8 cellular contexts compared by ENCODE assay signal in genomic region chr1:145858937-145859490, GRCh38. TPM values are rescaled to one million over a fixed set of nuclear protein-coding genes. Genes with fewer than 3 reads are reported as not detected.
A peak's percentile ranks its signal among the peaks of the same experiment; 100 is the strongest.
DNase-seq lines count a peak whose midpoint lies in the region; ATAC-seq and TF ChIP-seq lines count a peak whose summit lies in the region.

PIAS3 (minus strand) TSS chr1:145859081; CDS start chr1:145858990, 91 bp downstream.

- peak within 1 kb of the TSS; percentile 61 for H3K4me2 ChIP-seq in SU-DHL-6 (ENCODE audit: low read depth, low read length, poor library complexity, severe bottlenecking)

- peaks cover 11% of the 10 kb centered on the region for H3K4me1 Mint-ChIP-seq in activated naive CD8-positive, alpha-beta T cell treated with anti-CD3 and anti-CD28 coated beads for 36 hours
- H3K4me1 Mint-ChIP-seq in glutamatergic neuron (ENCODE audit: low read depth, unreplicated experiment): no peaks in the 10 kb centered on the region

- no peaks in the 10 kb centered on the region for H3K27me3 Mint-ChIP-seq in activated naive CD8-positive, alpha-beta T cell treated with anti-CD3 and anti-CD28 coated beads for 36 hours
- H3K27me3 Mint-ChIP-seq in glutamatergic neuron (ENCODE audit: unreplicated experiment): peaks cover 1% of the 10 kb centered on the region

- peak; percentile 66 for TF ChIP-seq POLR2A in ovary (IDR thresholded peaks at IDR 0.05)

- H4K20me1 ChIP-seq in SU-DHL-6 (ENCODE audit: low read depth, low read length): no peaks in the 10 kb centered on the region

- DNase-seq in GM10248 (ENCODE audit: extremely low spot score): peak; percentile 97
- peak; percentile 90 for DNase-seq in NCI-H1092 treated with DMSO at 0.1 percent for 48 hours (lab: John Stamatoyannopoulos, UW)
- DNase-seq in activated naive CD8-positive, alpha-beta T cell treated with anti-CD3 and anti-CD28 coated beads for 36 hours: peak; percentile 92
- peak; percentile 93 for DNase-seq in glutamatergic neuron
- DNase-seq in ovary: peak; percentile 93 to 95 (median 95)

- H3K9me3 Mint-ChIP-seq in activated naive CD8-positive, alpha-beta T cell treated with anti-CD3 and anti-CD28 coated beads for 36 hours: peaks cover 3% of the 10 kb centered on the region
- H3K9me3 Mint-ChIP-seq in glutamatergic neuron (ENCODE audit: unreplicated experiment): peaks cover 2% of the 10 kb centered on the region

- peak within 1 kb of the TSS; percentile 59 for H3K9ac ChIP-seq in SU-DHL-6 (ENCODE audit: low read length)

- CTCF ChIA-PET in GM10248 (lab: Yijun Ruan, JAX): interaction anchor here (0.9 to 12.5 kb wide), 19 partner anchors 10 to 173 kb away, joined by 3 to 248 read pairs (median 6); partner anchors contain the start of genes ANKRD34A, NUDT17, POLR3C and POLR3GL

- WGBS in ovary, 3 donors: 0% methylated on average over 31 to 36 of the region's 36 CpGs
- WGBS in thymus: under 1% methylated on average over 36 of the region's 36 CpGs

- ATAC-seq in HG02610 (IDR thresholded peaks at IDR 0.05; ENCODE audit: unreplicated experiment): peak; percentile 92

- H3K9me3 ChIP-seq in SU-DHL-6 (ENCODE audit: insufficient read depth, low read length): no peaks in the 10 kb centered on the region
- H3K9me3 ChIP-seq in ovary: no peaks in the 10 kb centered on the region
- no peaks in the 10 kb centered on the region for H3K9me3 ChIP-seq in thymus (ENCODE audit: control insufficient read depth)

- peak within 1 kb of the TSS; percentile 41 for H3K27ac ChIP-seq in SU-DHL-6 (ENCODE audit: low read depth, low read length)
- peak within 1 kb of the TSS; percentile 89 for H3K27ac ChIP-seq in ovary
- peak within 1 kb of the TSS; percentile 97 for H3K27ac ChIP-seq in thymus (ENCODE audit: low read depth)

- H3K4me3 Mint-ChIP-seq in activated naive CD8-positive, alpha-beta T cell treated with anti-CD3 and anti-CD28 coated beads for 36 hours: peak within 1 kb of the TSS; percentile 90
- peak within 1 kb of the TSS; percentile 89 for H3K4me3 Mint-ChIP-seq in glutamatergic neuron (ENCODE audit: unreplicated experiment)

- peak within 1 kb of the TSS; percentile 89 for H2AFZ ChIP-seq in SU-DHL-6 (ENCODE audit: low read depth, low read length, severe bottlenecking)

- H3K79me2 ChIP-seq in SU-DHL-6 (ENCODE audit: insufficient read depth, low read length): no peaks in the 10 kb centered on the region

- intact Hi-C loops in ovary (cut with DNase I): loop anchor here in 1 of 4 donors (10.0 kb wide), 1 partner anchor 46 kb away; no protein-coding TSS in a partner anchor

- H3K9me2 ChIP-seq in SU-DHL-6 (replicated peaks; ENCODE audit: insufficient read depth, low read length): no peaks in the 10 kb centered on the region

- H3K27me3 ChIP-seq in SU-DHL-6 (ENCODE audit: low read length): no peaks in the 10 kb centered on the region
- no peaks in the 10 kb centered on the region for H3K27me3 ChIP-seq in ovary
- H3K27me3 ChIP-seq in thymus (ENCODE audit: control insufficient read depth, insufficient read depth): no peaks in the 10 kb centered on the region

- peak within 1 kb of the TSS; percentile 89 for H3K27ac Mint-ChIP-seq in activated naive CD8-positive, alpha-beta T cell treated with anti-CD3 and anti-CD28 coated beads for 36 hours
- peak within 1 kb of the TSS; percentile 77 for H3K27ac Mint-ChIP-seq in glutamatergic neuron (ENCODE audit: unreplicated experiment)

- no peak for TF ChIP-seq CTCF in GM10248 (IDR thresholded peaks at IDR 0.05; ENCODE audit: control extremely low read depth, extremely low read depth, low read depth, missing control alignments)
- no peak for TF ChIP-seq CTCF in SU-DHL-6 (IDR thresholded peaks at IDR 0.05; ENCODE audit: insufficient read depth, low read length, poor library complexity, severe bottlenecking)
- TF ChIP-seq CTCF in glutamatergic neuron (IDR thresholded peaks at IDR 0.05; ENCODE audit: partially characterized antibody, unreplicated experiment): no peak
- no peak for TF ChIP-seq CTCF in ovary (IDR thresholded peaks at IDR 0.05)

- peaks cover 5% of the 10 kb centered on the region for H3K36me3 Mint-ChIP-seq in activated naive CD8-positive, alpha-beta T cell treated with anti-CD3 and anti-CD28 coated beads for 36 hours
- no peaks in the 10 kb centered on the region for H3K36me3 Mint-ChIP-seq in glutamatergic neuron (ENCODE audit: unreplicated experiment)

- POLR2A ChIA-PET in GM10248 (lab: Yijun Ruan, JAX): interaction anchor here (0.6 to 3.0 kb wide), 16 partner anchors 8 to 180 kb away, joined by 3 to 16 read pairs (median 4); partner anchors contain the start of genes LIX1L, NUDT17 and RBM8A

- 0 out of 2 replicates have a peak, but pooled peaks cover 5% of the 10 kb centered on the region for H3F3A ChIP-seq in SU-DHL-6 (ENCODE audit: insufficient read depth)

- H3K4me1 ChIP-seq in ovary (ENCODE audit: insufficient read depth) (peaks cover 3% of the 10 kb centered on the region), thymus (ENCODE audit: control insufficient read depth, insufficient read depth, low read length) (peaks cover 3% of the 10 kb centered on the region)

- no peak for TF ChIP-seq EP300 in ovary (IDR thresholded peaks at IDR 0.05)

- no peaks in the 10 kb centered on the region for H3K36me3 ChIP-seq in SU-DHL-6 (ENCODE audit: low read length)
- H3K36me3 ChIP-seq in ovary: no peaks in the 10 kb centered on the region
- peaks cover 25% of the 10 kb centered on the region for H3K36me3 ChIP-seq in thymus (ENCODE audit: control insufficient read depth, insufficient read depth)

- H3K4me3 ChIP-seq in SU-DHL-6 (ENCODE audit: insufficient read depth, low read length, poor library complexity, severe bottlenecking): peak within 1 kb of the TSS; percentile 75
- peak within 1 kb of the TSS; percentile 85 for H3K4me3 ChIP-seq in ovary
- peak within 1 kb of the TSS; percentile 90 for H3K4me3 ChIP-seq in thymus (ENCODE audit: low read length)

RNA-seq across cellular contexts. Expression of gene PIAS3, which starts in this region (rescaled TPM):
- 10 to 100 TPM; 14.7 to 16.4 TPM for total RNA-seq in activated naive CD8-positive, alpha-beta T cell treated with anti-CD3 and anti-CD28 coated beads for 36 hours
- total RNA-seq in glutamatergic neuron (ENCODE audit: unreplicated experiment) (20.3 TPM), ovary (10 to 100 TPM; 22.9 to 64.1 (median 40.1) TPM)
- polyA plus RNA-seq in ovary (10 to 100 TPM; 30.5 to 33.8 TPM), thymus (29.9 TPM)

Comparison
In these comparisons a context has a peak if more than half of its experiments do, and no peak if none do; other contexts are left out.
1. Peak in every context shown above with its lines: DNase-seq, ATAC-seq, H3K4me3 ChIP-seq and H3K27ac ChIP-seq.
2. H3K27ac ChIP-seq: peak in every context shown above with its lines; median percentile 97 in thymus; 89 in ovary; 41 in SU-DHL-6.